In genomic region chr5:139844472-139845145, GRCh38 we compare ENCODE assay signal across 8 cellular contexts. TPM values are rescaled to one million over a fixed set of nuclear protein-coding genes. Genes with fewer than 3 reads are reported as not detected.
DNase-seq lines count a peak whose midpoint lies in the region; ATAC-seq and TF ChIP-seq lines count a peak whose summit lies in the region.

No MANE protein-coding gene starts in this region.

- H3K4me1 ChIP-seq in cardiac muscle cell (ENCODE audit: low read depth) (no peaks in the 10 kb centered on the region), right atrium auricular region (peaks cover 0 to 17% of the 10 kb centered on the region in 2 donors)

- H3K4me3 ChIP-seq in cardiac muscle cell, result no peak overlapping the region
- H3K4me3 ChIP-seq in LNCaP clone FGC (ENCODE audit: low read depth, low read length), result no peak overlapping the region
- no peak overlapping the region for H3K4me3 ChIP-seq in right atrium auricular region

- H3K36me3 ChIP-seq in cardiac muscle cell (no peaks in the 10 kb centered on the region), right atrium auricular region (no peaks in the 10 kb centered on the region)

- H3K27me3 ChIP-seq in cardiac muscle cell (peaks cover 38% of the 10 kb centered on the region), right atrium auricular region (no peaks in the 10 kb centered on the region)

- ATAC-seq in Right ventricle myocardium inferior (no peak), sciatic nerve (peak; percentile 34), HG03521 (IDR thresholded peaks at IDR 0.05; ENCODE audit: unreplicated experiment) (no peak)

- H3K27ac ChIP-seq in cardiac muscle cell, result no peak overlapping the region
- no peak overlapping the region for H3K27ac ChIP-seq in right atrium auricular region

- DNase-seq in cardiac muscle cell (ENCODE audit: low read depth in 1 of 2, low spot score in 1 of 2), result peak; percentile 76 to 79
- DNase-seq in Right ventricle myocardium inferior (ENCODE audit: missing footprints), result no peak
- DNase-seq in LNCaP clone FGC (ENCODE audit: low read depth), result peak; percentile 11
- peak; percentile 30 to 73 for DNase-seq in SW 1271 (lab: John Stamatoyannopoulos, UW)
- DNase-seq in activated naive CD8-positive, alpha-beta T cell treated with anti-CD3 and anti-CD28 coated beads, Interleukin-2, amount 50 U/mL, for 16 hours (ENCODE audit: low read depth, low spot score), result peak; percentile 58
- DNase-seq in right atrium auricular region (ENCODE audit: low spot score), result peak; percentile 73
- peak; percentile 84 for DNase-seq in sciatic nerve (ENCODE audit: low spot score)

- no peaks in the 10 kb centered on the region for H3K9me3 ChIP-seq in cardiac muscle cell (ENCODE audit: low read depth)
- H3K9me3 ChIP-seq in right atrium auricular region, result no peaks in the 10 kb centered on the region

- intact Hi-C loops in Right ventricle myocardium inferior (cut with DNase I), result loop anchor here (1.0 to 10.0 kb wide), 2 partner anchors 57 to 210 kb away; no protein-coding TSS in a partner anchor
- intact Hi-C loops in sciatic nerve (cut with DNase I), result loop anchor here (10.0 kb wide), 1 partner anchor 50 kb away; the partner anchor contains the start of gene PSD2

- TF ChIP-seq CTCF in cardiac muscle cell (IDR thresholded peaks at IDR 0.05; ENCODE audit: low read depth, low read length) (peak; percentile 83), LNCaP clone FGC (IDR thresholded peaks at IDR 0.05; ENCODE audit: control insufficient read depth, extremely low read depth, insufficient read depth) (peak; percentile 78), right atrium auricular region (IDR thresholded peaks at IDR 0.05) (peak; percentile 65 to 79)

RNA-seq across cellular contexts. Expression of gene PSD2, which starts 49.0 kb away (rescaled TPM):
- total RNA-seq in cardiac muscle cell (0.14 and 0.48 TPM in 2 replicates), Right ventricle myocardium inferior (not detected), right atrium auricular region (under 1 TPM; 0.12 to 0.19 TPM), sciatic nerve (0.53 TPM)
- polyA plus RNA-seq in cardiac muscle cell, result 0.04 and 1.1 TPM in 2 replicates
